ENCODE assay signal across 1 cellular context in genomic region chr9:137089232-137089947, GRCh38.
TF ChIP-seq lines count a peak whose summit lies in the region.

No MANE protein-coding gene starts in this region.

TF ChIP-seq in K562, 482 proteins besides CTCF, POLR2A, EP300 and RAD21:
- TF ChIP-seq YBX1 (IDR thresholded peaks at IDR 0.05) = no peak
- no peak for TF ChIP-seq ZZZ3 (IDR thresholded peaks at IDR 0.05)
- no peak for TF ChIP-seq RFX5 (IDR thresholded peaks at IDR 0.05; ENCODE audit: low read depth, low read length)
- TF ChIP-seq THRB (CRISPR knock-in tag; conservative IDR thresholded peaks at IDR 0.05) = no peak
- TF ChIP-seq RCOR1 (IDR thresholded peaks at IDR 0.05; ENCODE audit: borderline replicate concordance in 1 of 2, low read depth in 2 of 2, low read length in 2 of 2) = no peak
- TF ChIP-seq POLR2G (IDR thresholded peaks at IDR 0.05; ENCODE audit: low read depth, low read length) = 0 out of 2 replicates have a peak, but pooled peaks have one; percentile 6
- TF ChIP-seq RBFOX2 (IDR thresholded peaks at IDR 0.05; ENCODE audit: low read depth, low read length) = 0 out of 2 replicates have a peak, but pooled peaks have one; percentile 13
